In genomic region chr2:58133395-58133794, GRCh38 we compare ENCODE assay signal across 17 cellular contexts.
"Had no signal": no experiment of that assay in that cellular context is flagged by ENCODE, and none has a peak within 500 bp of the region (broad histone marks: within the 10 kb centered on the region; RNA-seq: fewer than 3 reads in every experiment).

No MANE protein-coding gene starts in this region.

- H3K27me3 ChIP-seq: gastroesophageal sphincter, heart right ventricle, right lobe of liver, thyroid gland had no signal

- ATAC-seq: activated CD4-positive, CD25-positive, alpha-beta regulatory T cell treated with anti-CD3 and anti-CD28 coated beads, Interleukin-2, amount 50 U/mL, for 24 hours; gastroesophageal sphincter; heart right ventricle; left cardiac atrium; lower lobe of right lung; right lobe of liver had no signal

- H3K4me3 Mint-ChIP-seq: activated naive CD8-positive, alpha-beta T cell treated with anti-CD3 and anti-CD28 coated beads for 36 hours; endodermal cell; neural crest cell had no signal

- H3K9me3 Mint-ChIP-seq: activated naive CD8-positive, alpha-beta T cell treated with anti-CD3 and anti-CD28 coated beads for 36 hours; endodermal cell; neural crest cell had no signal

- H3K27me3 Mint-ChIP-seq: activated naive CD8-positive, alpha-beta T cell treated with anti-CD3 and anti-CD28 coated beads for 36 hours had no signal

- H3K27ac ChIP-seq: gastroesophageal sphincter, heart right ventricle, lower lobe of right lung, right lobe of liver, thyroid gland had no signal

- DNase-seq: activated CD4-positive, alpha-beta T cell treated with anti-CD3 and anti-CD28 coated beads, Interleukin-2, amount 50 U/mL, for 1 hour; activated CD8-positive, alpha-beta memory T cell treated with anti-CD3 and anti-CD28 coated beads for 24 hours; activated naive CD8-positive, alpha-beta T cell treated with anti-CD3 and anti-CD28 coated beads for 36 hours; endodermal cell; erythroblast; heart right ventricle; left cardiac atrium; lower lobe of right lung; midbrain; right lobe of liver; T-helper 1 cell; T1000; thyroid gland had no signal

- H3K4me1 ChIP-seq: lower lobe of right lung, right lobe of liver, thyroid gland had no signal

- H3K27ac Mint-ChIP-seq: activated naive CD8-positive, alpha-beta T cell treated with anti-CD3 and anti-CD28 coated beads for 36 hours; endodermal cell had no signal

- FAIRE-seq: urothelium cell line had no signal

- H3K36me3 ChIP-seq: lower lobe of right lung, thyroid gland had no signal

- H3K9me3 ChIP-seq: gastroesophageal sphincter, heart right ventricle, lower lobe of right lung, right lobe of liver, thyroid gland had no signal

- H3K4me3 ChIP-seq: gastroesophageal sphincter, heart right ventricle, lower lobe of right lung, right lobe of liver, thyroid gland had no signal

- H3K4me1 Mint-ChIP-seq: activated naive CD8-positive, alpha-beta T cell treated with anti-CD3 and anti-CD28 coated beads for 36 hours had no signal
